ENCODE assay signal across 12 cellular contexts in the genomic region with DNA sequence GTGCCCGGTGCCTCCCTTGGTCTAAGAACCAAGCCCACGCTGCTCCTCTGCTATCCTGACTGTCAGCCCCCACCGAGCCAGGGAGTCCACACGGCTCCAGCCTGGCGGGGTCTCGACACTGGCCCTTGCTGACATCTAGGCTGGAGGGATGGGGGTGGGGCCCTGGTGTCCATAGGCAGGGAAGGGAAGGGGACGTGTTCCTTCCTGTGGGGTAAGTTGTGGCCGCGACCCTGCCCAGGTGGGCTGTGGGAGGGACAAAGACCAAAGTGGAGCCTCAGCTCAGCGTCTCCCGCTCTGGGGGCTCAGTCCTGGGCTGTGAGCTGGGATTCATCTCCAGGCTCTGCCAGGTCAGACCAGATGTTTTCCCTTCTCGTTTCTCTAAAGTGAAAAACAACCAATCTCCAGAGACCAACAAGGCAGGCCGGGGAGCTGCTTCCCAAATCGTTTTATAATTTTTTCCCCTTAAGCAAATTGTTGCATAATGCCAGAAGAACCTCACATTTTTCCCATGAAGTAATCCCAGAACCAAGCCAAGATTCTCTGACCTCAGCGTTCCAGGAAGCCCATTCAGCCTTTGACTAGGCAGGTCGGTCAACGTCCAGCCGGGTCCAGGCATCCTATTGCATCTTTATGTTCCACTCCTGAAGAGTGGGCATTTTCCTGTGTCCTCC.
DNase-seq lines count a peak whose midpoint lies in the region; ATAC-seq and TF ChIP-seq lines count a peak whose summit lies in the region.
"Had no signal": no experiment of that assay in that cellular context is flagged by ENCODE, and none has a peak within 500 bp of the region (broad histone marks: within the 10 kb centered on the region; RNA-seq: fewer than 3 reads in every experiment).

No MANE protein-coding gene starts in this region.

- H3K4me2 ChIP-seq in SK-N-SH = no peak overlapping the region

- H3K9me2 ChIP-seq in SK-N-SH = no peaks in the 10 kb centered on the region

- H3K27ac ChIP-seq in stomach smooth muscle (ENCODE audit: low read length) (peak overlapping the region; percentile 31), SK-N-SH (ENCODE audit: low read depth in 2 of 2, low read length in 1 of 2) (no peak overlapping the region)
- H3K27ac ChIP-seq: HL-60 had no signal

- WGBS in SK-N-SH (ENCODE audit: low lambda C conversion rate) = 80% methylated on average over 12 of the region's 18 CpGs

- no peak for ATAC-seq in left lobe of liver

- no peaks in the 10 kb centered on the region for H3K79me2 ChIP-seq in SK-N-SH (ENCODE audit: insufficient read depth)

- no peaks in the 10 kb centered on the region for H3K27me3 ChIP-seq in stomach smooth muscle (ENCODE audit: control insufficient read depth in 1 of 2, insufficient read depth in 2 of 2, low read length in 2 of 2)
- H3K27me3 ChIP-seq in SK-N-SH (ENCODE audit: insufficient read depth) = no peaks in the 10 kb centered on the region

- DNase-seq in GM04504 (ENCODE audit: low read depth) (peak; percentile 95), cardiac fibroblast (ENCODE audit: low read depth in 2 of 2) (peak; percentile 95 to 96), left kidney (ENCODE audit: low read depth, low spot score) (peak; percentile 32), kidney glomerular epithelial cell (lab: John Stamatoyannopoulos, UW) (no peak), D341Med (ENCODE audit: low spot score) (no peak), left lobe of liver (ENCODE audit: low spot score) (no peak), SK-N-SH (no peak)
- DNase-seq: caudate nucleus, DMS153, SW 1271 had no signal

- CTCF ChIA-PET in SK-N-SH (lab: Yijun Ruan, JAX) = interaction anchor here (10.6 to 19.8 kb wide), 2 partner anchors 20 to 237 kb away, joined by 150 to 505 read pairs; a partner anchor contains a TSS

- TF ChIP-seq RAD21 in SK-N-SH (IDR thresholded peaks at IDR 0.05; ENCODE audit: low read length) = no peak

- H3K9ac ChIP-seq in stomach smooth muscle (ENCODE audit: low read length in 2 of 2) (peak overlapping the region in 1 of 2 donors; percentile 13), SK-N-SH (no peak overlapping the region)

- H3K9me3 ChIP-seq in stomach smooth muscle (ENCODE audit: control insufficient read depth in 2 of 2, low read length in 2 of 2) (no peaks in the 10 kb centered on the region), SK-N-SH (no peaks in the 10 kb centered on the region)

- H3K36me3 ChIP-seq in stomach smooth muscle (ENCODE audit: control insufficient read depth in 2 of 2, insufficient read depth in 2 of 2, low read length in 2 of 2) (peaks cover 9 to 27% of the 10 kb centered on the region in 2 donors), SK-N-SH (replicated peaks in 1 of 2; ENCODE audit: control insufficient read depth in 1 of 2, insufficient read depth in 2 of 2, low read length in 1 of 2) (no peaks in the 10 kb centered on the region)

- H4K20me1 ChIP-seq in SK-N-SH (ENCODE audit: insufficient read depth) = no peaks in the 10 kb centered on the region

- H3F3A ChIP-seq in SK-N-SH (replicated peaks; ENCODE audit: insufficient read depth) = no peaks in the 10 kb centered on the region

- no peak overlapping the region for H2AFZ ChIP-seq in SK-N-SH (ENCODE audit: low read depth)

- POLR2A ChIA-PET in SK-N-SH (lab: Yijun Ruan, JAX) = interaction anchor here (1.5 kb wide), 1 partner anchor 16 kb away, joined by 4 read pairs; no protein-coding TSS in a partner anchor

- no peak for TF ChIP-seq EP300 in SK-N-SH (IDR thresholded peaks at IDR 0.05; ENCODE audit: borderline replicate concordance in 1 of 2, low read depth in 1 of 2, low read length in 1 of 2)

- TF ChIP-seq CTCF in cardiac fibroblast (IDR thresholded peaks at IDR 0.05; ENCODE audit: low read depth, low read length) (no peak), SK-N-SH (IDR thresholded peaks at IDR 0.05) (no peak)

- peaks cover 26% of the 10 kb centered on the region for H3K4me1 ChIP-seq in stomach smooth muscle (ENCODE audit: control insufficient read depth, insufficient read depth, low read length)
- peaks cover 0 to 3% of the 10 kb centered on the region in 2 experiments; a peak in 1 of 4 replicates for H3K4me1 ChIP-seq in SK-N-SH (ENCODE audit: control insufficient read depth in 1 of 2, insufficient read depth in 2 of 2, low read depth in 1 of 2, low read length in 1 of 2)

- H3K4me3 ChIP-seq in cardiac fibroblast (replicated peaks in 1 of 2; ENCODE audit: low read depth in 2 of 2, low read length in 2 of 2) (no peak overlapping the region), stomach smooth muscle (ENCODE audit: low read length in 2 of 2) (no peak overlapping the region), SK-N-SH (ENCODE audit: low read depth in 2 of 2, low read length in 1 of 2) (no peak overlapping the region)

TF ChIP-seq in SK-N-SH, 30 proteins besides CTCF, POLR2A, EP300 and RAD21:
- TF ChIP-seq GATA2 (CRISPR knock-in tag; IDR thresholded peaks at IDR 0.05) = no peak
- no peak for TF ChIP-seq SIN3A (IDR thresholded peaks at IDR 0.05; ENCODE audit: borderline replicate concordance, low read depth, low read length)
- no peak for TF ChIP-seq FOXJ3 (CRISPR knock-in tag; IDR thresholded peaks at IDR 0.05)
- TF ChIP-seq, protein P1, sequence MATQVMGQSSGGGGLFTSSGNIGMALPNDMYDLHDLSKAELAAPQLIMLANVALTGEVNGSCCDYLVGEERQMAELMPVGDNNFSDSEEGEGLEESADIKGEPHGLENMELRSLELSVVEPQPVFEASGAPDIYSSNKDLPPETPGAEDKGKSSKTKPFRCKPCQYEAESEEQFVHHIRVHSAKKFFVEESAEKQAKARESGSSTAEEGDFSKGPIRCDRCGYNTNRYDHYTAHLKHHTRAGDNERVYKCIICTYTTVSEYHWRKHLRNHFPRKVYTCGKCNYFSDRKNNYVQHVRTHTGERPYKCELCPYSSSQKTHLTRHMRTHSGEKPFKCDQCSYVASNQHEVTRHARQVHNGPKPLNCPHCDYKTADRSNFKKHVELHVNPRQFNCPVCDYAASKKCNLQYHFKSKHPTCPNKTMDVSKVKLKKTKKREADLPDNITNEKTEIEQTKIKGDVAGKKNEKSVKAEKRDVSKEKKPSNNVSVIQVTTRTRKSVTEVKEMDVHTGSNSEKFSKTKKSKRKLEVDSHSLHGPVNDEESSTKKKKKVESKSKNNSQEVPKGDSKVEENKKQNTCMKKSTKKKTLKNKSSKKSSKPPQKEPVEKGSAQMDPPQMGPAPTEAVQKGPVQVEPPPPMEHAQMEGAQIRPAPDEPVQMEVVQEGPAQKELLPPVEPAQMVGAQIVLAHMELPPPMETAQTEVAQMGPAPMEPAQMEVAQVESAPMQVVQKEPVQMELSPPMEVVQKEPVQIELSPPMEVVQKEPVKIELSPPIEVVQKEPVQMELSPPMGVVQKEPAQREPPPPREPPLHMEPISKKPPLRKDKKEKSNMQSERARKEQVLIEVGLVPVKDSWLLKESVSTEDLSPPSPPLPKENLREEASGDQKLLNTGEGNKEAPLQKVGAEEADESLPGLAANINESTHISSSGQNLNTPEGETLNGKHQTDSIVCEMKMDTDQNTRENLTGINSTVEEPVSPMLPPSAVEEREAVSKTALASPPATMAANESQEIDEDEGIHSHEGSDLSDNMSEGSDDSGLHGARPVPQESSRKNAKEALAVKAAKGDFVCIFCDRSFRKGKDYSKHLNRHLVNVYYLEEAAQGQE (IDR thresholded peaks at IDR 0.05; ENCODE audit: low read depth, low read length) = no peak
- TF ChIP-seq, protein P2, sequence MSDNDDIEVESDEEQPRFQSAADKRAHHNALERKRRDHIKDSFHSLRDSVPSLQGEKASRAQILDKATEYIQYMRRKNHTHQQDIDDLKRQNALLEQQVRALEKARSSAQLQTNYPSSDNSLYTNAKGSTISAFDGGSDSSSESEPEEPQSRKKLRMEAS (IDR thresholded peaks at IDR 0.05; ENCODE audit: low read depth) = no peak
- TF ChIP-seq FOSL2 (IDR thresholded peaks at IDR 0.05; ENCODE audit: borderline replicate concordance, low read depth) = no peak
- TF ChIP-seq, protein P3, sequence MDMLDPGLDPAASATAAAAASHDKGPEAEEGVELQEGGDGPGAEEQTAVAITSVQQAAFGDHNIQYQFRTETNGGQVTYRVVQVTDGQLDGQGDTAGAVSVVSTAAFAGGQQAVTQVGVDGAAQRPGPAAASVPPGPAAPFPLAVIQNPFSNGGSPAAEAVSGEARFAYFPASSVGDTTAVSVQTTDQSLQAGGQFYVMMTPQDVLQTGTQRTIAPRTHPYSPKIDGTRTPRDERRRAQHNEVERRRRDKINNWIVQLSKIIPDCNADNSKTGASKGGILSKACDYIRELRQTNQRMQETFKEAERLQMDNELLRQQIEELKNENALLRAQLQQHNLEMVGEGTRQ (IDR thresholded peaks at IDR 0.05; ENCODE audit: borderline replicate concordance, low read depth, low read length) = no peak

Comparison
In these comparisons a context has a peak if more than half of its experiments do, and no peak if none do; other contexts are left out.
1. DNase-seq: peak in GM04504 (single experiment), cardiac fibroblast (2 of 2) and left kidney (single experiment); none in kidney glomerular epithelial cell (single experiment), D341Med (single experiment), left lobe of liver (single experiment) and SK-N-SH (single experiment).